ENCODE assay signal across 23 cellular contexts in the genomic region with DNA sequence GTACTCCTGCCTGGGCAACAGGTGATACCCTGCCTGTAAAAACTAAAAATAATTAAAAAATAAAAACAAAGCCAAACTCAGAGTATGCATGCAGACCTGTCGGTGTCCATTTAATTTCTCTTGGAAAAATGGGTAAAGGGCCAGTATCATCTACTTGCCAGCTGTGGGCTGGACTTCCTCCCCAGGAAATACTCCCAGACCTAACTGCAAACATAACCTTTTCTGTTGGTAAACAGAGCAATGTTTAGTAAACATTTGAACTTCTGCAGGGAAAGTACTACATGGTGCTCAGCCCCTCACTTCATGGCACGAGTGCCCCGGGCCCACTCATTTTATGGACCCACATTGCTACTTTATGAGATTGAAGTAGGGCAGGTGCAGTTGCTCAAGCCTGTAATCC.
"Had no signal": no experiment of that assay in that cellular context is flagged by ENCODE, and none has a peak within 500 bp of the region (broad histone marks: within the 10 kb centered on the region; RNA-seq: fewer than 3 reads in every experiment).

No MANE protein-coding gene starts in this region.

- H3K9me3 ChIP-seq: esophagus squamous epithelium, gastrocnemius medialis, heart right ventricle, left lung, lower lobe of right lung, mucosa of descending colon had no signal

- H3K27ac ChIP-seq: coronary artery, dorsolateral prefrontal cortex, esophagus squamous epithelium, gastrocnemius medialis, heart right ventricle, left lung, lower lobe of right lung had no signal

- H3K4me1 ChIP-seq: esophagus squamous epithelium, gastrocnemius medialis, heart right ventricle, left lung, lower lobe of right lung had no signal

- H3K27me3 ChIP-seq: dorsolateral prefrontal cortex, esophagus squamous epithelium, gastrocnemius medialis, heart right ventricle, left lung had no signal

- H3K4me3 ChIP-seq: coronary artery, dorsolateral prefrontal cortex, esophagus squamous epithelium, gastrocnemius medialis, heart right ventricle, left lung, lower lobe of right lung, mucosa of descending colon had no signal

- DNase-seq: dermis blood vessel endothelial cell; dorsolateral prefrontal cortex; effector CD4-positive, alpha-beta T cell; effector memory CD4-positive, alpha-beta T cell; esophagus squamous epithelium; foreskin fibroblast; foreskin melanocyte; gastrocnemius medialis; glutamatergic neuron; head of caudate nucleus; heart right ventricle; hippocampal formation; islet precursor cell; kidney; kidney glomerular epithelial cell; left colon; left lung; left ventricle myocardium superior; lower lobe of right lung; mesenchymal stem cell; mucosa of descending colon had no signal

- H3K36me3 ChIP-seq: gastrocnemius medialis, heart right ventricle, left lung, lower lobe of right lung had no signal

- ATAC-seq: esophagus mucosa, gastrocnemius medialis, heart right ventricle, left colon, left lung, left ventricle myocardium superior, lower lobe of right lung, mucosa of descending colon had no signal
